Comparison of ENCODE assay signal across 9 cellular contexts in genomic region chr4:152824561-152824960, GRCh38. TPM values are rescaled to one million over a fixed set of nuclear protein-coding genes. Genes with fewer than 3 reads are reported as not detected.
"Had no signal": no experiment of that assay in that cellular context is flagged by ENCODE, and none has a peak within 500 bp of the region (broad histone marks: within the 10 kb centered on the region; RNA-seq: fewer than 3 reads in every experiment).

No MANE protein-coding gene starts in this region.

- H3K4me3 ChIP-seq: GM23338 had no signal

- H3K27ac ChIP-seq: KMS-11 had no signal

- DNase-seq: H9, HCEC 1CT, IMR-90, KBM-7 had no signal

- FAIRE-seq: H1, H54, HTR-8/SVneo had no signal

- H3K9ac ChIP-seq: KMS-11 had no signal

- H2AFZ ChIP-seq: GM23338 had no signal

- H3K4me2 ChIP-seq: GM23338, KMS-11 had no signal

- ATAC-seq: GM23338 had no signal

RNA-seq across cellular contexts. Expression of gene TIGD4, which starts 45.0 kb away (rescaled TPM):
- total RNA-seq: IMR-90 had no signal
